ENCODE assay signal across 15 cellular contexts in genomic region chrX:24575496-24575895, GRCh38.
DNase-seq lines count a peak whose midpoint lies in the region; ATAC-seq and TF ChIP-seq lines count a peak whose summit lies in the region.
"Had no signal": no experiment of that assay in that cellular context is flagged by ENCODE, and none has a peak within 500 bp of the region (broad histone marks: within the 10 kb centered on the region; RNA-seq: fewer than 3 reads in every experiment).

No MANE protein-coding gene starts in this region.

- dilution Hi-C loops in mammary epithelial cell (cut with HindIII; ENCODE audit: low sequenced_read_pairs) = no loop called here

- TF ChIP-seq CTCF in dorsolateral prefrontal cortex (IDR thresholded peaks at IDR 0.05 in 54 of 56, conservative IDR thresholded peaks at IDR 0.05 in 2 of 56; ENCODE audit: low read depth in 1 of 56, partially characterized antibody in 56 of 56) (no peak), mammary epithelial cell (conservative IDR thresholded peaks at IDR 0.05 in 1 of 2, IDR thresholded peaks at IDR 0.05 in 1 of 2; ENCODE audit: extremely low read depth in 1 of 2, insufficient read depth in 1 of 2, low read depth in 1 of 2, low read length in 2 of 2) (no peak)

- no peaks in the 10 kb centered on the region for H3K27me3 ChIP-seq in HAP-1 (ENCODE audit: low read depth)
- H3K27me3 ChIP-seq in dorsolateral prefrontal cortex = peaks cover 0 to 31% (median 2%) of the 10 kb centered on the region in 45 donors
- no peaks in the 10 kb centered on the region for H3K27me3 ChIP-seq in mammary epithelial cell (ENCODE audit: insufficient read depth, low read length)
- H3K27me3 ChIP-seq: BE2C had no signal

- no peak overlapping the region for H3K4me2 ChIP-seq in mammary epithelial cell (ENCODE audit: insufficient read depth, low read depth, low read length)

- in situ Hi-C loops in HAP-1 (cut with MboI; ENCODE audit: low sequenced_read_pairs) = no loop called here
- in situ Hi-C loops in mammary epithelial cell (cut with MboI; ENCODE audit: low sequenced_read_pairs in 2 of 2) = no loop called here

- 39% methylated on average over 1 of the region's 1 CpG for WGBS in mammary epithelial cell (ENCODE audit: low coverage, missing lambda C conversion rate)

- H3K4me1 ChIP-seq in HAP-1 (peaks cover 14% of the 10 kb centered on the region), mammary epithelial cell (ENCODE audit: insufficient read depth, low read length) (no peaks in the 10 kb centered on the region)
- H3K4me1 ChIP-seq: BE2C had no signal

- H3K9me3 ChIP-seq in HAP-1 (no peaks in the 10 kb centered on the region), mammary epithelial cell (replicated peaks; ENCODE audit: insufficient read depth, low read length) (no peaks in the 10 kb centered on the region)
- H3K9me3 ChIP-seq: BE2C had no signal

- no TSS peak for BruUV-seq in mammary epithelial cell (replicated peaks; lab: Mats Ljungman, UMichigan)

- no peaks in the 10 kb centered on the region for H4K20me1 ChIP-seq in mammary epithelial cell (ENCODE audit: insufficient read depth, low read length)

- no peak overlapping the region for H2AFZ ChIP-seq in mammary epithelial cell (ENCODE audit: low read depth, low read length)

- DNase-seq in HAP-1 (ENCODE audit: low spot score in 2 of 2) (peak; percentile 20 to 93), dorsolateral prefrontal cortex (no peak), medulla oblongata (ENCODE audit: extremely low spot score) (peak; percentile 34), superior temporal gyrus (ENCODE audit: extremely low spot score) (peak; percentile 59), mammary epithelial cell (no peak), NCI-H1048 (lab: John Stamatoyannopoulos, UW) (no peak), activated gamma-delta T cell (lab: John Stamatoyannopoulos, UW) (no peak)
- DNase-seq: BE2C; C1 segment of cervical spinal cord; CD4-positive, CD25-positive, alpha-beta regulatory T cell; CD8-positive, alpha-beta memory T cell; COR-L47; HCEC 1CT; IMR-90 had no signal

- CTCF ChIA-PET in mammary epithelial cell (lab: Charles Lee; ENCODE audit: low non-redundant PET) = no interaction called here

- no peak overlapping the region for H3K4me3 ChIP-seq in HAP-1
- no peak overlapping the region for H3K4me3 ChIP-seq in dorsolateral prefrontal cortex
- no peak overlapping the region for H3K4me3 ChIP-seq in mammary epithelial cell (replicated peaks in 1 of 3; ENCODE audit: insufficient read depth in 1 of 3, low read depth in 2 of 3, low read length in 3 of 3)

- H3K36me3 ChIP-seq in HAP-1 (replicated peaks) = no peaks in the 10 kb centered on the region
- no peaks in the 10 kb centered on the region for H3K36me3 ChIP-seq in mammary epithelial cell (ENCODE audit: insufficient read depth, low read length)
- H3K36me3 ChIP-seq: BE2C had no signal

- H3K79me2 ChIP-seq in mammary epithelial cell (ENCODE audit: insufficient read depth, low read length) = no peaks in the 10 kb centered on the region

- no peak overlapping the region for H3K9ac ChIP-seq in mammary epithelial cell (ENCODE audit: insufficient read depth, low read length)

- intact Hi-C loops in dorsolateral prefrontal cortex (cut with DNase I) = no loop called here
- intact Hi-C loops in mammary epithelial cell (cut with micrococcal nuclease) = no loop called here

- H3K27ac ChIP-seq in dorsolateral prefrontal cortex (peak overlapping the region in 32 of 59 donors; percentile 2 to 75 (median 47)), mammary epithelial cell (ENCODE audit: insufficient read depth, low read depth, low read length) (no peak overlapping the region)

- ATAC-seq in HG02840 (IDR thresholded peaks at IDR 0.05; ENCODE audit: low FRiP score, unreplicated experiment) = no peak

Comparison
In these comparisons a context has a peak if more than half of its experiments do, and no peak if none do; other contexts are left out.
1. DNase-seq: peak in HAP-1 (2 of 2), medulla oblongata (single experiment) and superior temporal gyrus (single experiment); none in dorsolateral prefrontal cortex (0 of 10), mammary epithelial cell (single experiment), NCI-H1048 (single experiment) and activated gamma-delta T cell (single experiment).